In the genomic region with DNA sequence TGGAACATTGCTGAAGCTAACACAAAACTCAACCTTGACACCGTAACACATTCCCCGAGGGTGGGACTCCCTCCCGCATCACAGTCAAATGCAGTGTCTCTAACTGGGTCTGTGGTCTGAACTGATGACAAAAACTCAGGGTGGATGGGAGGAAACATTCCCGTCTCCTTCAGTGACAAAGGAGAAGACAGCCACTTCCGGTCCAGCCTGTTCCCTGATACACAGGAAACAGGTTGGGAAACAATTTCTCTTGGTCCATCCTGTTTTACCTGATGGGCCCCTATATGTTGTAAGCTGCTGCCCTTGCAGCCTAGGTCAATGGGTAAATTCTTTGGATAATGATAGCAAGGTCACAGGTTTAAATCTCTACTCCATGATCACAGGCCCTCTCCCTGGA, we compare ENCODE assay signal across 2 cellular contexts.
TF ChIP-seq lines count a peak whose summit lies in the region.

No MANE protein-coding gene starts in this region.

TF ChIP-seq in IMR-90, 13 proteins besides CTCF, POLR2A, EP300 and RAD21:
- TF ChIP-seq RCOR1 (IDR thresholded peaks at IDR 0.05; ENCODE audit: insufficient replicate concordance, low read length) (no peak), MXI1 (IDR thresholded peaks at IDR 0.05; ENCODE audit: borderline replicate concordance, low read depth, low read length) (no peak), SMC3 (IDR thresholded peaks at IDR 0.05; ENCODE audit: low read depth, low read length) (no peak), MAZ (IDR thresholded peaks at IDR 0.05; ENCODE audit: borderline replicate concordance, low read depth, low read length) (no peak), FOS (IDR thresholded peaks at IDR 0.05; ENCODE audit: low read depth, low read length) (no peak), NFE2L2 (IDR thresholded peaks at IDR 0.05; ENCODE audit: low read depth, low read length) (no peak), BHLHE40 (IDR thresholded peaks at IDR 0.05; ENCODE audit: low read depth, low read length) (no peak), RFX5 (IDR thresholded peaks at IDR 0.05; ENCODE audit: low read depth, low read length) (no peak), CEBPB (IDR thresholded peaks at IDR 0.05; ENCODE audit: low read depth, low read length) (no peak), MAFK (IDR thresholded peaks at IDR 0.05; ENCODE audit: low read depth, low read length) (no peak), CHD1 (IDR thresholded peaks at IDR 0.05; ENCODE audit: low read depth, low read length) (no peak)
- TF ChIP-seq, protein P1, sequence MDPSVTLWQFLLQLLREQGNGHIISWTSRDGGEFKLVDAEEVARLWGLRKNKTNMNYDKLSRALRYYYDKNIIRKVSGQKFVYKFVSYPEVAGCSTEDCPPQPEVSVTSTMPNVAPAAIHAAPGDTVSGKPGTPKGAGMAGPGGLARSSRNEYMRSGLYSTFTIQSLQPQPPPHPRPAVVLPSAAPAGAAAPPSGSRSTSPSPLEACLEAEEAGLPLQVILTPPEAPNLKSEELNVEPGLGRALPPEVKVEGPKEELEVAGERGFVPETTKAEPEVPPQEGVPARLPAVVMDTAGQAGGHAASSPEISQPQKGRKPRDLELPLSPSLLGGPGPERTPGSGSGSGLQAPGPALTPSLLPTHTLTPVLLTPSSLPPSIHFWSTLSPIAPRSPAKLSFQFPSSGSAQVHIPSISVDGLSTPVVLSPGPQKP (IDR thresholded peaks at IDR 0.05; ENCODE audit: borderline replicate concordance, low read depth, low read length): no peak
- TF ChIP-seq, protein P2, sequence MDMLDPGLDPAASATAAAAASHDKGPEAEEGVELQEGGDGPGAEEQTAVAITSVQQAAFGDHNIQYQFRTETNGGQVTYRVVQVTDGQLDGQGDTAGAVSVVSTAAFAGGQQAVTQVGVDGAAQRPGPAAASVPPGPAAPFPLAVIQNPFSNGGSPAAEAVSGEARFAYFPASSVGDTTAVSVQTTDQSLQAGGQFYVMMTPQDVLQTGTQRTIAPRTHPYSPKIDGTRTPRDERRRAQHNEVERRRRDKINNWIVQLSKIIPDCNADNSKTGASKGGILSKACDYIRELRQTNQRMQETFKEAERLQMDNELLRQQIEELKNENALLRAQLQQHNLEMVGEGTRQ (IDR thresholded peaks at IDR 0.05; ENCODE audit: low read depth, low read length): no peak

TF ChIP-seq in K562, 482 proteins besides CTCF, POLR2A, EP300 and RAD21:
- no peak for TF ChIP-seq STAG1 (CRISPR knock-in tag; IDR thresholded peaks at IDR 0.05; ENCODE audit: borderline replicate concordance)
- TF ChIP-seq GABPA (tag; conservative IDR thresholded peaks at IDR 0.05; ENCODE audit: low read depth): peak; percentile 42
